ENCODE assay signal across 15 cellular contexts in the genomic region with DNA sequence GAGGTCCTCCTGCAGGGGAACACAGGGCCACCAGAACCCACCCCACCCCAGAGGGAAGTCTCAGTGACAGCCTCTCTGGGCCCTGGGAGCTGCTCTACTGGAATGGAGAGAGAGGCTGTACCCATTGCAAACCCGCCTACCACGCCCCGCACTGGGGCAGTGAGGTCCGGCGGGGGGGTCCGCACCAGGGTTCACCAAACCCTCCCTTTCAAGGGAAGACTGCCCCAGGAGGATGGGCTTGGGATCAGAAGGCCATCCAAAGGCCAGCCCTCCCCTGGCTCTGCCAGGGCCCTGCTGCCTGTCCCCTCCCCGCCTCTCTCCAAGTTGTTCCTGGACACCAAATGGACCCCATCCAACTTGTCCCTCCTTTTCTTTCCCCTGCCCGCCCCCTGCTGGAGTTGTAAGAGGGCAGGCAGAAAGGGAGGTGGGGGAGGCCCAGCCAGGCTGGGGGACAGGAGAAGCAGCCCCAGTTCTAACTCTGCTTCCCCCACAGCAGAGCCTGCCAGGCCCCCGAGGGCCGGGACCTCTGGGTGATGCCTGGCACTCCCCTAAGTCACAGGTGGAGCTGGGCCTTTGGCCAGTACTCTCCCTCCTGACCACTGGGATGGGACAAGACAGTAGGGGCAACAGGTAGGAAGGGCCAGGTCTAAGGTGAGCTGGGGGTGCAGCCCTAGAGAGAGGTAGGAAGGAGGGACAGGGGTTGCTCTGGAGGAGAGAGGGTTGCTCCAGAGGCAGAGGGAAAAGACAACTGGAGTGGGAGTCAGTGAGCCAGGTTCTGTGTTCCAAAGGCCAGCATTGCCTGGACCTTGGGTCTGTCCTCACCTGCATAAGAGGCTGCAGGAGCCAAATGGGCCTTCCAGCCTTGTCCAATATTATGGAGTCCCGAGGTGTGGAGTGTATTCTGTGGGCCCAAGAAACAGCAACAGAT. TPM values are rescaled to one million over a fixed set of nuclear protein-coding genes. Genes with fewer than 3 reads are reported as not detected.
DNase-seq lines count a peak whose midpoint lies in the region; ATAC-seq and TF ChIP-seq lines count a peak whose summit lies in the region.
"Had no signal": no experiment of that assay in that cellular context is flagged by ENCODE, and none has a peak within 500 bp of the region (broad histone marks: within the 10 kb centered on the region; RNA-seq: fewer than 3 reads in every experiment).

No MANE protein-coding gene starts in this region.

- H3K27ac ChIP-seq in GM23338 (ENCODE audit: low read depth) (no peak overlapping the region), PC-3 (ENCODE audit: low read length) (no peak overlapping the region), smooth muscle cell (ENCODE audit: low read depth) (no peak overlapping the region)
- H3K27ac ChIP-seq: heart left ventricle, left lung, parathyroid adenoma had no signal

- H3K4me2 ChIP-seq in GM23338 (no peak overlapping the region), PC-3 (ENCODE audit: low read length) (peak overlapping the region; percentile 93), smooth muscle cell (peak overlapping the region; percentile 92)

- no peak overlapping the region for H3K4me3 ChIP-seq in GM23338
- peak overlapping the region; percentile 84; the same call in 1 of the 2 replicates for H3K4me3 ChIP-seq in PC-3 (ENCODE audit: low read length)
- peak overlapping the region; percentile 79 for H3K4me3 ChIP-seq in smooth muscle cell
- H3K4me3 ChIP-seq: heart left ventricle had no signal

- H3K9ac ChIP-seq in PC-3 (ENCODE audit: low read length) (no peak overlapping the region), smooth muscle cell (ENCODE audit: low read depth) (no peak overlapping the region)
- H3K9ac ChIP-seq: parathyroid adenoma had no signal

- POLR2A ChIA-PET in PC-3 (lab: Charles Lee; ENCODE audit: unreplicated experiment), result no interaction called here

- intact Hi-C loops in PC-3 (cut with micrococcal nuclease), result no loop called here

- WGBS in smooth muscle cell (ENCODE audit: low lambda C conversion rate), result 93% methylated on average over 9 of the region's 11 CpGs

- H3K9me2 ChIP-seq in GM23338 (ENCODE audit: insufficient read depth) (no peaks in the 10 kb centered on the region), PC-3 (replicated peaks; ENCODE audit: low read length) (no peaks in the 10 kb centered on the region)

- peaks cover 3% of the 10 kb centered on the region for H3K4me1 Mint-ChIP-seq in GM23338

- peaks cover 6% of the 10 kb centered on the region for H4K20me1 ChIP-seq in GM23338 (replicated peaks; ENCODE audit: insufficient read depth)
- H4K20me1 ChIP-seq in PC-3 (ENCODE audit: low read length), result no peaks in the 10 kb centered on the region
- H4K20me1 ChIP-seq in smooth muscle cell (ENCODE audit: low read depth), result peaks cover 19% of the 10 kb centered on the region

- H3K4me1 ChIP-seq in GM23338 (ENCODE audit: insufficient read depth), result peaks cover 3% of the 10 kb centered on the region; the same call in 1 of the 2 replicates
- H3K4me1 ChIP-seq in PC-3 (ENCODE audit: insufficient read depth, low read length), result peaks cover 3% of the 10 kb centered on the region
- H3K4me1 ChIP-seq in smooth muscle cell (ENCODE audit: low read depth), result peaks cover 5% of the 10 kb centered on the region
- H3K4me1 ChIP-seq: parathyroid adenoma had no signal

- H3K36me3 Mint-ChIP-seq in GM23338 (ENCODE audit: low read depth), result peaks cover 10% of the 10 kb centered on the region
- H3K36me3 Mint-ChIP-seq: CD8-positive, alpha-beta T cell had no signal

- H3K4me3 Mint-ChIP-seq in GM23338, result no peak overlapping the region
- H3K4me3 Mint-ChIP-seq: CD8-positive, alpha-beta T cell had no signal

- H3K79me2 ChIP-seq in GM23338 (replicated peaks; ENCODE audit: insufficient read depth) (no peaks in the 10 kb centered on the region), PC-3 (ENCODE audit: low read length) (peaks cover 16% of the 10 kb centered on the region), smooth muscle cell (ENCODE audit: low read depth) (peaks cover 18% of the 10 kb centered on the region)
- H3K79me2 ChIP-seq: parathyroid adenoma had no signal

- no peaks in the 10 kb centered on the region for H3F3A ChIP-seq in GM23338 (replicated peaks; ENCODE audit: low read depth)
- no peaks in the 10 kb centered on the region for H3F3A ChIP-seq in PC-3 (ENCODE audit: low read length, unreplicated experiment)
- H3F3A ChIP-seq in smooth muscle cell (ENCODE audit: low read depth), result no peaks in the 10 kb centered on the region

- H3K27me3 ChIP-seq in GM23338 (ENCODE audit: insufficient read depth) (peaks cover 60% of the 10 kb centered on the region), PC-3 (ENCODE audit: low read length) (peaks cover 14% of the 10 kb centered on the region), smooth muscle cell (ENCODE audit: low read depth) (peaks cover 24% of the 10 kb centered on the region)

- ATAC-seq in GM23338, result no peak
- ATAC-seq in PC-3, result no peak
- peak; percentile 17 for ATAC-seq in left lobe of liver
- ATAC-seq in HG02571 (IDR thresholded peaks at IDR 0.05; ENCODE audit: unreplicated experiment), result no peak
- ATAC-seq: CD8-positive, alpha-beta T cell; heart left ventricle; left lung; stimulated activated naive CD8-positive, alpha-beta T cell treated with anti-CD3 and anti-CD28 coated beads, Interleukin-15, Interleukin-2, amounts not matched to agents 100 U/mL and 50 U/mL, for 24 hours had no signal

- H3K27me3 Mint-ChIP-seq in GM23338 (ENCODE audit: insufficient read depth, low read depth, poor library complexity), result peaks cover 63% of the 10 kb centered on the region

- no peak overlapping the region for H3K27ac Mint-ChIP-seq in GM23338
- H3K27ac Mint-ChIP-seq: CD8-positive, alpha-beta T cell had no signal

- CTCF ChIA-PET in PC-3 (lab: Charles Lee), result no interaction called here

- peak; percentile 57 for DNase-seq in GM23338 (ENCODE audit: low spot score)
- peak; percentile 41 for DNase-seq in PC-3
- no peak for DNase-seq in left lobe of liver (ENCODE audit: low spot score)
- no peak for DNase-seq in smooth muscle cell (lab: John Stamatoyannopoulos, UW; ENCODE audit: unreplicated experiment)
- DNase-seq in cerebellar nuclear complex (lab: John Stamatoyannopoulos, UW), result no peak
- no peak for DNase-seq in NCI-H1105 (lab: John Stamatoyannopoulos, UW)
- DNase-seq: CD8-positive, alpha-beta T cell; NCI-H446 treated with DMSO at 0.1 percent for 48 hours; RPMI8226; stimulated activated CD4-positive, alpha-beta T cell treated with anti-CD3 and anti-CD28 coated beads, Interleukin-4, amount 100 ng/mL, for 4 hours; stimulated activated naive CD8-positive, alpha-beta T cell treated with anti-CD3 and anti-CD28 coated beads, Interleukin-15, Interleukin-2, amounts not matched to agents 100 U/mL and 50 U/mL, for 24 hours had no signal

- H2AFZ ChIP-seq in GM23338 (no peak overlapping the region), PC-3 (ENCODE audit: low read length) (no peak overlapping the region), smooth muscle cell (ENCODE audit: low read depth) (no peak overlapping the region)
- H2AFZ ChIP-seq: parathyroid adenoma had no signal

- no TSS peak for BruUV-seq in PC-3 (replicated peaks; lab: Mats Ljungman, UMichigan)

- TF ChIP-seq CTCF in GM23338 (conservative IDR thresholded peaks at IDR 0.05; ENCODE audit: low read depth in 2 of 2), result peak in 1 of 2 experiments; percentile 67; a peak in 2 of 4 replicates
- peak; percentile 53 for TF ChIP-seq CTCF in PC-3 (conservative IDR thresholded peaks at IDR 0.05; ENCODE audit: low read depth, low read length)
- TF ChIP-seq CTCF in smooth muscle cell (IDR thresholded peaks at IDR 0.05; ENCODE audit: borderline replicate concordance, insufficient read depth, poor library complexity, severe bottlenecking), result no peak

- H3K36me3 ChIP-seq in GM23338 (ENCODE audit: insufficient read depth) (no peaks in the 10 kb centered on the region), PC-3 (ENCODE audit: low read depth, low read length) (no peaks in the 10 kb centered on the region), smooth muscle cell (ENCODE audit: low read depth) (no peaks in the 10 kb centered on the region)
- H3K36me3 ChIP-seq: heart left ventricle, left lung had no signal

- H3K9me3 Mint-ChIP-seq in GM23338, result peaks cover 18% of the 10 kb centered on the region
- H3K9me3 Mint-ChIP-seq: CD8-positive, alpha-beta T cell had no signal

- H3K9me3 ChIP-seq in PC-3 (ENCODE audit: low read length) (no peaks in the 10 kb centered on the region), smooth muscle cell (replicated peaks; ENCODE audit: low read depth) (no peaks in the 10 kb centered on the region)

TF ChIP-seq in GM23338, 12 proteins besides CTCF, POLR2A, EP300 and RAD21 (continues in another document):
- TF ChIP-seq CREB1 (CRISPR knock-in tag; IDR thresholded peaks at IDR 0.05; ENCODE audit: low read depth) (no peak), JUNB (IDR thresholded peaks at IDR 0.05; ENCODE audit: unreplicated experiment) (no peak), STAT1 (IDR thresholded peaks at IDR 0.05; ENCODE audit: unreplicated experiment) (no peak)

RNA-seq across cellular contexts. Expression of a gene that starts 3.2 kb away (rescaled TPM):
- total RNA-seq in GM23338 (2014; rRNA removed; shearing (Covaris generic)), result 0.28 TPM in 1 of 2 replicates, not detected in the other
- polyA plus RNA-seq in GM23338 (2016; fragmentation: Nextera tagmentation; extraction: Ambion mirVana), result 0.10 TPM in 2 replicates
- total RNA-seq in PC-3 (2014; rRNA removed), result 4.9 and 5.8 TPM in 2 replicates
- 0.13 TPM for total RNA-seq in left lobe of liver
- 35.4 and 36.5 TPM in 2 replicates for total RNA-seq in smooth muscle cell
- polyA plus RNA-seq in smooth muscle cell, result 21.0 and 25.6 TPM in 2 replicates
- total RNA-seq: CD8-positive, alpha-beta T cell had no signal

Comparison
In these comparisons a context has a peak if more than half of its experiments do, and no peak if none do; other contexts are left out.
1. DNase-seq: peak in GM23338 (single experiment) and PC-3 (single experiment); none in left lobe of liver (single experiment), smooth muscle cell (single experiment), cerebellar nuclear complex (0 of 2) and NCI-H1105 (single experiment).